In genomic region chr17:4655933-4656332, GRCh38 we compare ENCODE assay signal across 4 cellular contexts. TPM values are rescaled to one million over a fixed set of nuclear protein-coding genes. Genes with fewer than 3 reads are reported as not detected.
"Had no signal": no experiment of that assay in that cellular context is flagged by ENCODE, and none has a peak within 500 bp of the region (broad histone marks: within the 10 kb centered on the region; RNA-seq: fewer than 3 reads in every experiment).

No MANE protein-coding gene starts in this region.

RNA-seq across cellular contexts. Expression of gene ALOX15, which starts 14.5 kb away (rescaled TPM):
- total RNA-seq: LHCN-M2, MCF 10A, RPMI7951, SK-MEL-5 had no signal
